Comparison of ENCODE assay signal across 22 cellular contexts in genomic region chr2:109223490-109223889, GRCh38.
DNase-seq lines count a peak whose midpoint lies in the region; ATAC-seq and TF ChIP-seq lines count a peak whose summit lies in the region.
"Had no signal": no experiment of that assay in that cellular context is flagged by ENCODE, and none has a peak within 500 bp of the region (broad histone marks: within the 10 kb centered on the region; RNA-seq: fewer than 3 reads in every experiment).

No MANE protein-coding gene starts in this region.

- BruUV-seq in PC-3 (replicated peaks; lab: Mats Ljungman, UMichigan) = no TSS peak

- no peaks in the 10 kb centered on the region for H3K9me2 ChIP-seq in PC-3 (replicated peaks; ENCODE audit: low read length)

- H3K4me1 Mint-ChIP-seq in neural progenitor cell = no peaks in the 10 kb centered on the region
- H3K4me1 Mint-ChIP-seq in glutamatergic neuron (ENCODE audit: low read depth, unreplicated experiment) = no peaks in the 10 kb centered on the region

- H3K27me3 ChIP-seq in right atrium auricular region (no peaks in the 10 kb centered on the region), right cardiac atrium (ENCODE audit: control insufficient read depth, insufficient read depth) (no peaks in the 10 kb centered on the region), PC-3 (ENCODE audit: low read length) (no peaks in the 10 kb centered on the region), neural progenitor cell (no peaks in the 10 kb centered on the region)

- H3F3A ChIP-seq in PC-3 (ENCODE audit: low read length, unreplicated experiment) (no peaks in the 10 kb centered on the region), neural progenitor cell (ENCODE audit: low read depth) (no peaks in the 10 kb centered on the region)

- 93% methylated on average over 8 of the region's 8 CpGs for WGBS in right cardiac atrium

- H3K27me3 Mint-ChIP-seq in neural progenitor cell (ENCODE audit: insufficient read depth, low read depth) (peaks cover 5% of the 10 kb centered on the region), glutamatergic neuron (ENCODE audit: unreplicated experiment) (no peaks in the 10 kb centered on the region)
- H3K27me3 Mint-ChIP-seq: B cell had no signal

- H3K4me3 ChIP-seq in right atrium auricular region (no peak overlapping the region), right cardiac atrium (ENCODE audit: low read length) (no peak overlapping the region), PC-3 (ENCODE audit: low read length) (no peak overlapping the region), neural progenitor cell (no peak overlapping the region)

- H3K36me3 ChIP-seq in right atrium auricular region = no peaks in the 10 kb centered on the region
- no peaks in the 10 kb centered on the region for H3K36me3 ChIP-seq in PC-3 (ENCODE audit: low read depth, low read length)
- H3K36me3 ChIP-seq in neural progenitor cell = no peaks in the 10 kb centered on the region

- no peaks in the 10 kb centered on the region for H4K20me1 ChIP-seq in PC-3 (ENCODE audit: low read length)
- no peaks in the 10 kb centered on the region for H4K20me1 ChIP-seq in neural progenitor cell (ENCODE audit: low read depth)

- H3K4me3 Mint-ChIP-seq in neural progenitor cell = no peak overlapping the region
- no peak overlapping the region for H3K4me3 Mint-ChIP-seq in glutamatergic neuron (ENCODE audit: unreplicated experiment)
- H3K4me3 Mint-ChIP-seq: B cell; CD14-positive monocyte; CD8-positive, alpha-beta memory T cell had no signal

- H3K27ac Mint-ChIP-seq in neural progenitor cell (peak overlapping the region; percentile 50), glutamatergic neuron (ENCODE audit: unreplicated experiment) (no peak overlapping the region)
- H3K27ac Mint-ChIP-seq: B cell; CD8-positive, alpha-beta memory T cell had no signal

- H3K79me2 ChIP-seq in PC-3 (ENCODE audit: low read length) = peaks cover 61% of the 10 kb centered on the region
- H3K79me2 ChIP-seq in neural progenitor cell (ENCODE audit: low read depth) = no peaks in the 10 kb centered on the region

- H3K9me3 Mint-ChIP-seq in neural progenitor cell (no peaks in the 10 kb centered on the region), glutamatergic neuron (ENCODE audit: unreplicated experiment) (no peaks in the 10 kb centered on the region)
- H3K9me3 Mint-ChIP-seq: CD8-positive, alpha-beta memory T cell had no signal

- CTCF ChIA-PET in PC-3 (lab: Charles Lee) = no interaction called here

- intact Hi-C loops in right cardiac atrium (cut with DNase I) = no loop called here
- intact Hi-C loops in PC-3 (cut with micrococcal nuclease) = no loop called here

- no peak overlapping the region for H3K4me2 ChIP-seq in PC-3 (ENCODE audit: low read length)
- no peak overlapping the region for H3K4me2 ChIP-seq in neural progenitor cell

- no peak for ATAC-seq in right cardiac atrium
- ATAC-seq in PC-3 = no peak
- ATAC-seq in HG03521 (IDR thresholded peaks at IDR 0.05; ENCODE audit: unreplicated experiment) = no peak

- no peak overlapping the region for H2AFZ ChIP-seq in PC-3 (ENCODE audit: low read length)
- H2AFZ ChIP-seq in neural progenitor cell (replicated peaks) = no peak overlapping the region

- H3K9ac ChIP-seq in PC-3 (ENCODE audit: low read length) = no peak overlapping the region
- H3K9ac ChIP-seq in neural progenitor cell = no peak overlapping the region

- H3K27ac ChIP-seq in right atrium auricular region (no peak overlapping the region), right cardiac atrium (ENCODE audit: low read length) (no peak overlapping the region), PC-3 (ENCODE audit: low read length) (no peak overlapping the region), neural progenitor cell (no peak overlapping the region)
- H3K27ac ChIP-seq: RWPE1 had no signal

- POLR2A ChIA-PET in PC-3 (lab: Charles Lee; ENCODE audit: unreplicated experiment) = no interaction called here

- no peaks in the 10 kb centered on the region for H3K36me3 Mint-ChIP-seq in neural progenitor cell
- H3K36me3 Mint-ChIP-seq in glutamatergic neuron (ENCODE audit: unreplicated experiment) = no peaks in the 10 kb centered on the region
- H3K36me3 Mint-ChIP-seq: CD14-positive monocyte; CD8-positive, alpha-beta memory T cell had no signal

- no peaks in the 10 kb centered on the region for H3K9me3 ChIP-seq in right atrium auricular region
- no peaks in the 10 kb centered on the region for H3K9me3 ChIP-seq in right cardiac atrium (ENCODE audit: control insufficient read depth, low read length)
- no peaks in the 10 kb centered on the region for H3K9me3 ChIP-seq in PC-3 (ENCODE audit: low read length)
- no peaks in the 10 kb centered on the region for H3K9me3 ChIP-seq in neural progenitor cell (ENCODE audit: low read depth)

- TF ChIP-seq CTCF in right atrium auricular region (IDR thresholded peaks at IDR 0.05) (no peak), PC-3 (conservative IDR thresholded peaks at IDR 0.05; ENCODE audit: low read depth, low read length) (0 out of 2 replicates have a peak, but pooled peaks have one; percentile 1), neural progenitor cell (IDR thresholded peaks at IDR 0.05) (no peak), glutamatergic neuron (IDR thresholded peaks at IDR 0.05; ENCODE audit: partially characterized antibody, unreplicated experiment) (no peak)

- H3K4me1 ChIP-seq in right atrium auricular region = peaks cover 0 to 13% of the 10 kb centered on the region in 2 donors
- peaks cover 4% of the 10 kb centered on the region for H3K4me1 ChIP-seq in right cardiac atrium (ENCODE audit: control insufficient read depth, insufficient read depth, low read length)
- H3K4me1 ChIP-seq in PC-3 (ENCODE audit: insufficient read depth, low read length) = peaks cover 19% of the 10 kb centered on the region
- H3K4me1 ChIP-seq in neural progenitor cell = no peaks in the 10 kb centered on the region

- peak; percentile 43 for DNase-seq in right atrium auricular region (ENCODE audit: low spot score)
- no peak for DNase-seq in right cardiac atrium
- DNase-seq in PC-3 = no peak
- DNase-seq in neural progenitor cell (ENCODE audit: low spot score) = no peak
- DNase-seq in pons (ENCODE audit: low spot score) = no peak
- no peak for DNase-seq in glutamatergic neuron
- DNase-seq: CD8-positive, alpha-beta memory T cell; DMS 273 treated with DMSO at 0.1 percent for 48 hours; DMS79 treated with DMSO at 0.1 percent for 48 hours; GF-D8; KBM-7; NCI-H1105 treated with DMSO at 0.1 percent for 48 hours; NCI-H146; NCI-H1930; NCI-H2107; NCI-H446; NCI-H524 treated with DMSO at 0.1 percent for 48 hours; SHP77 had no signal
